20 cellular contexts compared by ENCODE assay signal in genomic region chr16:31196324-31197088, GRCh38. TPM values are rescaled to one million over a fixed set of nuclear protein-coding genes. Genes with fewer than 3 reads are reported as not detected.
DNase-seq lines count a peak whose midpoint lies in the region; ATAC-seq and TF ChIP-seq lines count a peak whose summit lies in the region.
"Had no signal": no experiment of that assay in that cellular context is flagged by ENCODE, and none has a peak within 500 bp of the region (broad histone marks: within the 10 kb centered on the region; RNA-seq: fewer than 3 reads in every experiment).

No MANE protein-coding gene starts in this region.

- no peak overlapping the region for H3T11ph ChIP-seq in H9 (ENCODE audit: low read length)

- H3K56ac ChIP-seq in H9 (ENCODE audit: insufficient read length, low read depth, low read length), result no peak overlapping the region

- H3K4me3 Mint-ChIP-seq in CD4-positive, alpha-beta memory T cell, result no peak overlapping the region
- no peak overlapping the region for H3K4me3 Mint-ChIP-seq in H9
- no peak overlapping the region for H3K4me3 Mint-ChIP-seq in activated T-helper 17 cell treated with anti-CD3 and anti-CD28 coated beads, Interleukin-2, amount 50 U/mL, for 72 hours
- no peak overlapping the region for H3K4me3 Mint-ChIP-seq in T-cell
- H3K4me3 Mint-ChIP-seq: activated CD8-positive, alpha-beta memory T cell treated with anti-CD3 and anti-CD28 coated beads, Interleukin-2, amount 10 ng/mL, durations not matched to agents 7 days and 5 days had no signal

- H3K14ac ChIP-seq in H9 (ENCODE audit: insufficient read depth, low read length), result no peak overlapping the region

- H3K4me1 Mint-ChIP-seq in CD4-positive, alpha-beta memory T cell, result peaks cover 38 to 66% (median 48%) of the 10 kb centered on the region in 4 donors
- peaks cover 8 to 11% of the 10 kb centered on the region in 2 experiments for H3K4me1 Mint-ChIP-seq in H9
- peaks cover 42% of the 10 kb centered on the region for H3K4me1 Mint-ChIP-seq in activated T-helper 17 cell treated with anti-CD3 and anti-CD28 coated beads, Interleukin-2, amount 50 U/mL, for 72 hours
- H3K4me1 Mint-ChIP-seq in T-cell, result peaks cover 62 to 73% (median 64%) of the 10 kb centered on the region in 3 donors

- H3K27me3 Mint-ChIP-seq in CD4-positive, alpha-beta memory T cell, result no peaks in the 10 kb centered on the region
- H3K27me3 Mint-ChIP-seq in H9 (ENCODE audit: low read depth) (no peaks in the 10 kb centered on the region; the same call in 1 of the 2 replicates), T-cell (no peaks in the 10 kb centered on the region)
- no peaks in the 10 kb centered on the region for H3K27me3 Mint-ChIP-seq in activated T-helper 17 cell treated with anti-CD3 and anti-CD28 coated beads, Interleukin-2, amount 50 U/mL, for 72 hours
- H3K27me3 Mint-ChIP-seq: activated CD8-positive, alpha-beta memory T cell treated with anti-CD3 and anti-CD28 coated beads, Interleukin-2, amount 10 ng/mL, durations not matched to agents 7 days and 5 days had no signal

- CTCF ChIA-PET in CD4-positive, alpha-beta memory T cell (lab: Charles Lee; ENCODE audit: partially characterized antibody), result no interaction called here
- CTCF ChIA-PET in T-cell (lab: Charles Lee), result no interaction called here

- H4K91ac ChIP-seq in H9 (ENCODE audit: insufficient read length, low read depth, low read length), result no peak overlapping the region

- H3K18ac ChIP-seq in H9 (ENCODE audit: insufficient read length, low read depth, low read length), result no peak overlapping the region

- intact Hi-C loops in CD4-positive, alpha-beta memory T cell (cut with micrococcal nuclease), result no loop called here

- peaks cover 28 to 74% of the 10 kb centered on the region in 2 donors for H3K36me3 Mint-ChIP-seq in CD4-positive, alpha-beta memory T cell
- H3K36me3 Mint-ChIP-seq in H9 (ENCODE audit: insufficient read depth in 1 of 3, low read depth in 3 of 3) (peaks cover 40 to 76% (median 59%) of the 10 kb centered on the region in 3 experiments), T-cell (peaks cover 32% of the 10 kb centered on the region)
- peaks cover 82% of the 10 kb centered on the region for H3K36me3 Mint-ChIP-seq in activated T-helper 17 cell treated with anti-CD3 and anti-CD28 coated beads, Interleukin-2, amount 50 U/mL, for 72 hours (ENCODE audit: low read depth)

- H2AFZ ChIP-seq in H9 (ENCODE audit: low read length), result no peak overlapping the region

- no peak overlapping the region for H2BK5ac ChIP-seq in H9 (ENCODE audit: insufficient read length, low read length)

- no peak overlapping the region for H3K9ac ChIP-seq in H9 (ENCODE audit: extremely low read depth, insufficient read length, low read length)

- no peaks in the 10 kb centered on the region for H3K27me3 ChIP-seq in CD4-positive, alpha-beta memory T cell (ENCODE audit: insufficient read depth, low read length)
- H3K27me3 ChIP-seq in H9 (ENCODE audit: insufficient read depth, low read length), result no peaks in the 10 kb centered on the region
- H3K27me3 ChIP-seq: breast epithelium, thyroid gland had no signal

- peak overlapping the region in 5 of 7 donors; percentile 18 to 91 (median 77) for H3K27ac Mint-ChIP-seq in CD4-positive, alpha-beta memory T cell
- H3K27ac Mint-ChIP-seq in H9 (peak overlapping the region in 2 of 3 experiments; percentile 57 to 91; a peak in 3 of 7 replicates), T-cell (peak overlapping the region in 1 of 2 donors; percentile 44)
- peak overlapping the region; percentile 71 for H3K27ac Mint-ChIP-seq in activated T-helper 17 cell treated with anti-CD3 and anti-CD28 coated beads, Interleukin-2, amount 50 U/mL, for 72 hours
- H3K27ac Mint-ChIP-seq: activated CD8-positive, alpha-beta memory T cell treated with anti-CD3 and anti-CD28 coated beads, Interleukin-2, amount 10 ng/mL, durations not matched to agents 7 days and 5 days; progenitor cell of endocrine pancreas had no signal

- WGBS in H9 (ENCODE audit: extremely low coverage, insufficient read length, low lambda C conversion rate), result no CpG with 5 or more reads among the region's 17 CpGs

- no peak overlapping the region for H2AK5ac ChIP-seq in H9 (ENCODE audit: insufficient read length, low read length)

- no peak for ATAC-seq in activated T-helper 17 cell treated with anti-CD3 and anti-CD28 coated beads, Interleukin-2, amount 50 U/mL, for 72 hours (replicated peaks)
- no peak for ATAC-seq in HG02763 (IDR thresholded peaks at IDR 0.05; ENCODE audit: unreplicated experiment)
- ATAC-seq in T-cell (replicated peaks in 1 of 4), result no peak
- ATAC-seq in GM18861 (IDR thresholded peaks at IDR 0.05; ENCODE audit: unreplicated experiment), result no peak
- ATAC-seq: activated CD8-positive, alpha-beta memory T cell treated with anti-CD3 and anti-CD28 coated beads, Interleukin-2, amount 10 ng/mL, durations not matched to agents 7 days and 5 days; left ventricle myocardium superior had no signal

- no peak for DNase-seq in CD4-positive, alpha-beta memory T cell
- DNase-seq in H9 (no peak), mesenteric fat pad (ENCODE audit: low spot score) (peak; percentile 85), T-cell (no peak), SK-N-DZ (ENCODE audit: low spot score) (no peak)
- DNase-seq: activated CD8-positive, alpha-beta memory T cell treated with anti-CD3 and anti-CD28 coated beads, Interleukin-2, amount 10 ng/mL, durations not matched to agents 7 days and 5 days; DMS53; H7; left ventricle myocardium superior; NCI-H446 treated with DMSO at 0.1 percent for 48 hours; thyroid gland had no signal

- H2BK15ac ChIP-seq in H9 (ENCODE audit: low read depth, low read length), result no peak overlapping the region

- H3K27ac ChIP-seq in CD4-positive, alpha-beta memory T cell (ENCODE audit: low read depth, low read length), result no peak overlapping the region
- no peak overlapping the region for H3K27ac ChIP-seq in H9 (ENCODE audit: insufficient read length, low read depth, low read length)
- H3K27ac ChIP-seq: breast epithelium, esophagus muscularis mucosa, thyroid gland had no signal

- no peaks in the 10 kb centered on the region for H3K79me1 ChIP-seq in H9 (ENCODE audit: insufficient read depth, low read depth, low read length, poor library complexity, severe bottlenecking)

- peaks cover 36% of the 10 kb centered on the region for H3K4me1 ChIP-seq in CD4-positive, alpha-beta memory T cell (ENCODE audit: insufficient read depth, low read length)
- no peaks in the 10 kb centered on the region; the same call in 1 of the 2 replicates for H3K4me1 ChIP-seq in H9 (ENCODE audit: insufficient read depth, low read length)

- H3K4me2 ChIP-seq in H9 (ENCODE audit: insufficient read depth, insufficient read length, low read length), result no peak overlapping the region

- H3K9me3 Mint-ChIP-seq in CD4-positive, alpha-beta memory T cell, result peaks cover 0 to 11% (median 0%) of the 10 kb centered on the region in 8 donors
- H3K9me3 Mint-ChIP-seq in H9 (no peaks in the 10 kb centered on the region; a peak in 1 of 5 replicates), T-cell (no peaks in the 10 kb centered on the region)
- no peaks in the 10 kb centered on the region for H3K9me3 Mint-ChIP-seq in activated T-helper 17 cell treated with anti-CD3 and anti-CD28 coated beads, Interleukin-2, amount 50 U/mL, for 72 hours

- POLR2A ChIA-PET in CD4-positive, alpha-beta memory T cell (lab: Charles Lee; ENCODE audit: partially characterized antibody), result interaction anchor here (1.0 to 8.2 kb wide), 4 partner anchors 9 to 17 kb away, joined by 3 to 62 read pairs (median 10); partner anchors contain the start of gene FUS
- POLR2A ChIA-PET in T-cell (lab: Charles Lee), result interaction anchor here (0.6 to 1.2 kb wide), 3 partner anchors 14 to 1102 kb away, joined by 3 to 8 read pairs (median 3); no protein-coding TSS in a partner anchor

- no peaks in the 10 kb centered on the region for H3K9me3 ChIP-seq in CD4-positive, alpha-beta memory T cell (ENCODE audit: control insufficient read depth in 1 of 2, low read length in 2 of 2)
- no peaks in the 10 kb centered on the region for H3K9me3 ChIP-seq in H9 (ENCODE audit: control insufficient read depth, low read depth, low read length)
- H3K9me3 ChIP-seq: breast epithelium, esophagus muscularis mucosa, thyroid gland had no signal

- H3K23ac ChIP-seq in H9 (ENCODE audit: insufficient read length, low read depth, low read length), result no peak overlapping the region

- H3K4me3 ChIP-seq in CD4-positive, alpha-beta memory T cell (ENCODE audit: low read length in 2 of 2), result no peak overlapping the region
- H3K4me3 ChIP-seq: breast epithelium, esophagus muscularis mucosa, thyroid gland had no signal

- H2BK12ac ChIP-seq in H9 (ENCODE audit: insufficient read length, low read depth, low read length), result no peak overlapping the region

- no peak for TF ChIP-seq CTCF in H9 (conservative IDR thresholded peaks at IDR 0.05)

- no peak overlapping the region for H3K4ac ChIP-seq in H9 (ENCODE audit: low read depth, low read length)

- H4K5ac ChIP-seq in H9 (ENCODE audit: insufficient read length, low read depth, low read length), result no peak overlapping the region

- no peak overlapping the region for H2BK120ac ChIP-seq in H9 (ENCODE audit: low read depth, low read length, poor library complexity, severe bottlenecking)

- H4K20me1 ChIP-seq in H9 (ENCODE audit: control insufficient read depth, insufficient read depth, insufficient read length), result no peaks in the 10 kb centered on the region

- H4K8ac ChIP-seq in H9 (replicated peaks; ENCODE audit: insufficient read length, low read depth, low read length), result no peak overlapping the region

- peaks cover 45% of the 10 kb centered on the region for H3K36me3 ChIP-seq in CD4-positive, alpha-beta memory T cell (ENCODE audit: insufficient read depth, low read length)
- H3K36me3 ChIP-seq: breast epithelium had no signal

- no peak overlapping the region for H2BK20ac ChIP-seq in H9 (ENCODE audit: low read depth, low read length, poor library complexity, severe bottlenecking)

- peaks cover under 1% of the 10 kb centered on the region for H3K23me2 ChIP-seq in H9 (ENCODE audit: insufficient read length, low read depth, low read length, poor library complexity, severe bottlenecking)

- 0 out of 2 replicates have a peak, but pooled peaks cover under 1% of the 10 kb centered on the region for H3K79me2 ChIP-seq in H9 (ENCODE audit: insufficient read depth, low read length)

RNA-seq across cellular contexts. Expression of gene PYCARD, which starts 6.1 kb away (rescaled TPM):
- 10 to 100 TPM; 25.9 to 26.6 TPM for total RNA-seq in CD4-positive, alpha-beta memory T cell
- polyA plus RNA-seq in CD4-positive, alpha-beta memory T cell, result 10 to 100 TPM; 52.4 to 60.6 TPM
- total RNA-seq in H9 (2021) (37.5 and 38.5 TPM in 2 replicates), mesenteric fat pad (22.4 TPM), T-cell (10 to 100 TPM; 16.1 to 40.3 (median 33.4) TPM)
- 10 to 100 TPM in 1 of 2 donors, 1 to 10 TPM in 1; 9.6 to 25.6 TPM for total RNA-seq in activated T-helper 17 cell treated with anti-CD3 and anti-CD28 coated beads, Interleukin-2, amount 50 U/mL, for 72 hours
- polyA plus RNA-seq in SK-N-DZ (2014; cell fraction: cytosol; rRNA removed), result not detected in 2 replicates
- not detected in 2 replicates for polyA plus RNA-seq in SK-N-DZ (2014; cell fraction: nucleus; rRNA removed)

RNA-seq across cellular contexts. Expression of gene FUS, which starts 16.6 kb away (rescaled TPM):
- 100 to 1,000 TPM; 500 to 536 TPM for total RNA-seq in CD4-positive, alpha-beta memory T cell
- 100 to 1,000 TPM in 1 of 2 donors, 10 to 100 TPM in 1; 88.1 to 163 TPM for polyA plus RNA-seq in CD4-positive, alpha-beta memory T cell
- total RNA-seq in H9 (2021) (953 and 1,034 TPM in 2 replicates), mesenteric fat pad (224 TPM), T-cell (100 to 1,000 TPM; 410 to 963 (median 434) TPM)
- 100 to 1,000 TPM; 425 to 686 TPM for total RNA-seq in activated T-helper 17 cell treated with anti-CD3 and anti-CD28 coated beads, Interleukin-2, amount 50 U/mL, for 72 hours
- 19.0 and 45.5 TPM in 2 replicates for polyA plus RNA-seq in SK-N-DZ (2014; cell fraction: cytosol; rRNA removed)
- polyA plus RNA-seq in SK-N-DZ (2014; cell fraction: nucleus; rRNA removed), result 84.9 and 352 TPM in 2 replicates

RNA-seq across cellular contexts. Expression of gene TRIM72, which starts 17.4 kb away (rescaled TPM):
- total RNA-seq in CD4-positive, alpha-beta memory T cell, result not detected
- polyA plus RNA-seq in CD4-positive, alpha-beta memory T cell, result not detected
- 1.2 and 1.3 TPM in 2 replicates for total RNA-seq in H9 (2021)
- under 1 TPM in 1 of 2 donors, not detected in 1; 0.08 TPM for total RNA-seq in activated T-helper 17 cell treated with anti-CD3 and anti-CD28 coated beads, Interleukin-2, amount 50 U/mL, for 72 hours
- 0.03 TPM for total RNA-seq in mesenteric fat pad
- total RNA-seq in T-cell, result under 1 TPM in 3 of 5 donors, not detected in 2; 0.03 to 0.09 (median 0.09) TPM
- polyA plus RNA-seq in SK-N-DZ (2014; cell fraction: cytosol; rRNA removed), result 0.01 TPM in 1 of 2 replicates, not detected in the other
- polyA plus RNA-seq in SK-N-DZ (2014; cell fraction: nucleus; rRNA removed), result 0.06 TPM in 1 of 2 replicates, not detected in the other
- total RNA-seq: activated CD8-positive, alpha-beta memory T cell treated with anti-CD3 and anti-CD28 coated beads, Interleukin-2, amount 10 ng/mL, durations not matched to agents 7 days and 5 days; glomerular endothelial cell had no signal
- polyA plus RNA-seq: BJ had no signal

RNA-seq across cellular contexts. Expression of gene PYDC1, which starts 20.4 kb away (rescaled TPM):
- total RNA-seq in CD4-positive, alpha-beta memory T cell, result not detected
- not detected for polyA plus RNA-seq in CD4-positive, alpha-beta memory T cell
- total RNA-seq in H9 (2021) (0.70 and 2.1 TPM in 2 replicates), mesenteric fat pad (not detected), T-cell (not detected)
- under 1 TPM in 1 of 2 donors, not detected in 1; 0.61 TPM for total RNA-seq in activated T-helper 17 cell treated with anti-CD3 and anti-CD28 coated beads, Interleukin-2, amount 50 U/mL, for 72 hours
- not detected in 2 replicates for polyA plus RNA-seq in SK-N-DZ (2014; cell fraction: cytosol; rRNA removed)
- not detected in 2 replicates for polyA plus RNA-seq in SK-N-DZ (2014; cell fraction: nucleus; rRNA removed)
- total RNA-seq: activated CD8-positive, alpha-beta memory T cell treated with anti-CD3 and anti-CD28 coated beads, Interleukin-2, amount 10 ng/mL, durations not matched to agents 7 days and 5 days; breast epithelium; esophagus muscularis mucosa; glomerular endothelial cell; H7; left ventricle myocardium superior; LHCN-M2; progenitor cell of endocrine pancreas; thyroid gland had no signal
- polyA plus RNA-seq: BJ had no signal

RNA-seq across cellular contexts. Expression of gene PRSS36, which starts 46.6 kb away (rescaled TPM):
- total RNA-seq in CD4-positive, alpha-beta memory T cell, result under 1 TPM; 0.33 to 0.67 TPM
- under 1 TPM; 0.47 to 0.94 TPM for polyA plus RNA-seq in CD4-positive, alpha-beta memory T cell
- total RNA-seq in H9 (2021), result 0.66 and 0.72 TPM in 2 replicates
- total RNA-seq in activated T-helper 17 cell treated with anti-CD3 and anti-CD28 coated beads, Interleukin-2, amount 50 U/mL, for 72 hours, result 1 to 10 TPM; 1.1 TPM
- total RNA-seq in mesenteric fat pad, result 9.8 TPM
- 1 to 10 TPM in 4 of 5 donors, under 1 TPM in 1; 0.42 to 1.2 (median 1.1) TPM for total RNA-seq in T-cell
- 0.22 and 0.46 TPM in 2 replicates for polyA plus RNA-seq in SK-N-DZ (2014; cell fraction: cytosol; rRNA removed)
- 0.24 and 1.3 TPM in 2 replicates for polyA plus RNA-seq in SK-N-DZ (2014; cell fraction: nucleus; rRNA removed)
- total RNA-seq: glomerular endothelial cell had no signal
